10 cellular contexts compared by ENCODE assay signal in the genomic region with DNA sequence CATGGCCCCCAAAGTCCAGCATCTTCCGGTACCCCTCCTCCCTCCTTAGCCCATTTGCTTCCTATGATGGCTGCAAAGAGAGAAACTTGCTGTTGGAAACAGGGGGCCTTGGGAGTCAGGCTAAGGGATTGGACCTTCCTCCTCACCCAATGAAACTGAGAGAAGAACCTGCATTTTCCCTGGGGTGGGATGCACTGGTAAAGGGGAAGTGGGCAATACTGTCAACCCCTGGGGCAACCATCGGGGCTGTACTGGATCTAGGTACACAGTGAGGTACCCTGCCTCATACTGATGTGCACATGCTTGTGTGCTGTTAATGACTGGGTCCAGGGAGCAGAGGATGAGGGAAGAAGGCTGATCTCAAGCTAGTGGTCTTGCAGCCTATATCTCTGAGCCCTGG. TPM values are rescaled to one million over a fixed set of nuclear protein-coding genes. Genes with fewer than 3 reads are reported as not detected.
A peak's percentile ranks its signal among the peaks of the same experiment; 100 is the strongest.
DNase-seq lines count a peak whose midpoint lies in the region; FAIRE-seq and TF ChIP-seq lines count a peak whose summit lies in the region.
"Had no signal": no experiment of that assay in that cellular context is flagged by ENCODE, and none has a peak within 500 bp of the region (broad histone marks: within the 10 kb centered on the region; RNA-seq: fewer than 3 reads in every experiment).

No MANE protein-coding gene starts in this region.

- H3K4me1 ChIP-seq in thyroid gland: peaks cover 0 to 6% of the 10 kb centered on the region in 2 donors

- H3K36me3 ChIP-seq in thyroid gland: no peaks in the 10 kb centered on the region

- no peak for TF ChIP-seq CTCF in thyroid gland (IDR thresholded peaks at IDR 0.05)

- intact Hi-C loops in thyroid gland (cut with DNase I): no loop called here

- WGBS in thyroid gland, 2 donors: 93 to 100% methylated on average over 2 of the region's 2 CpGs

- H3K4me3 ChIP-seq in thyroid gland (replicated peaks in 1 of 3): no peak overlapping the region

- H3K27ac ChIP-seq in cingulate gyrus (ENCODE audit: low read depth, low read length) (peak overlapping the region; percentile 5), thyroid gland (no peak overlapping the region)

- TF ChIP-seq POLR2A in GM12891 (IDR thresholded peaks at IDR 0.05; ENCODE audit: low read depth, low read length) (no peak), thyroid gland (IDR thresholded peaks at IDR 0.05) (no peak)

- FAIRE-seq in GM12891 (lab: Jason Lieb, UNC): no peak
- FAIRE-seq: frontal cortex, islet of Langerhans had no signal

- DNase-seq in GM12891 (ENCODE audit: insufficient read length, low spot score) (no peak), GM03348 (ENCODE audit: low spot score) (no peak), thyroid gland (no peak)

- no peaks in the 10 kb centered on the region for H3K27me3 ChIP-seq in thyroid gland

- H3K9me3 ChIP-seq in thyroid gland: no peaks in the 10 kb centered on the region

TF ChIP-seq in GM12891, 5 proteins besides CTCF, POLR2A, EP300 and RAD21:
- TF ChIP-seq SPI1 (IDR thresholded peaks at IDR 0.05; ENCODE audit: low read depth, low read length) (peak; percentile 70), PAX5 (IDR thresholded peaks at IDR 0.05; ENCODE audit: insufficient read depth, low read length, severe bottlenecking) (no peak)

RNA-seq across cellular contexts. Expression of gene JPH4, which starts 11.0 kb away (rescaled TPM):
- polyA plus RNA-seq in GM12891 (2012; ENCODE audit: low read depth, missing spikeins): 11.0 TPM
- under 1 TPM in 3 of 4 donors, not detected in 1; 0.11 to 0.54 (median 0.27) TPM for total RNA-seq in thyroid gland
- total RNA-seq: activated CD4-positive, alpha-beta memory T cell treated with anti-CD3 and anti-CD28 coated beads, Interleukin-2, amount 10 ng/mL, durations not matched to agents 7 days and 5 days; pulmonary artery endothelial cell had no signal
- polyA plus RNA-seq: AG04450 had no signal

RNA-seq across cellular contexts. Expression of gene AP1G2, which starts 22.0 kb away (rescaled TPM):
- 78.3 TPM for polyA plus RNA-seq in GM12891 (2012; ENCODE audit: low read depth, missing spikeins)
- 100 to 1,000 TPM in 3 of 4 donors, 10 to 100 TPM in 1; 71.6 to 128 (median 114) TPM for total RNA-seq in thyroid gland

RNA-seq across cellular contexts. Expression of gene THTPA, which starts 33.5 kb away (rescaled TPM):
- 8.0 TPM for polyA plus RNA-seq in GM12891 (2012; ENCODE audit: low read depth, missing spikeins)
- total RNA-seq in thyroid gland: 10 to 100 TPM; 15.3 to 48.1 (median 28.3) TPM

RNA-seq across cellular contexts. Expression of gene ZFHX2, which starts 38.0 kb away (rescaled TPM):
- 0.65 TPM for polyA plus RNA-seq in GM12891 (2012; ENCODE audit: low read depth, missing spikeins)
- total RNA-seq in thyroid gland: 1 to 10 TPM in 3 of 4 donors, under 1 TPM in 1; 0.46 to 2.3 (median 1.4) TPM

RNA-seq across cellular contexts. Expression of gene DHRS2, which starts 46.6 kb away (rescaled TPM):
- 1.0 TPM for polyA plus RNA-seq in GM12891 (2012; ENCODE audit: low read depth, missing spikeins)
- total RNA-seq in thyroid gland: not detected
- total RNA-seq: Right ventricle myocardium superior had no signal
